Comparison of ENCODE assay signal across 36 cellular contexts in genomic region chr6:131696956-131697355, GRCh38. TPM values are rescaled to one million over a fixed set of nuclear protein-coding genes. Genes with fewer than 3 reads are reported as not detected.
"Had no signal": no experiment of that assay in that cellular context is flagged by ENCODE, and none has a peak within 500 bp of the region (broad histone marks: within the 10 kb centered on the region; RNA-seq: fewer than 3 reads in every experiment).

No MANE protein-coding gene starts in this region.

- H3K4me3 ChIP-seq: MG63 had no signal

- H3K9me3 ChIP-seq: MG63 had no signal

- H3K27me3 ChIP-seq: MG63 had no signal

- DNase-seq: Karpas-422, Kasumi-1, MG63, MM.1S, MV-4-11, NCI-H1048, NCI-H1092, NCI-H1092 treated with DMSO at 0.1 percent for 48 hours, NCI-H1105, NCI-H1417, NCI-H1417 treated with DMSO at 0.1 percent for 48 hours, NCI-H1436, NCI-H1436 treated with DMSO at 0.1 percent for 48 hours, NCI-H146, NCI-H1694, NCI-H1694 treated with DMSO at 0.1 percent for 48 hours, NCI-H187, NCI-H187 treated with DMSO at 0.1 percent for 48 hours, NCI-H1930, NCI-H2029, NCI-H2029 treated with DMSO at 0.1 percent for 48 hours, NCI-H2081, NCI-H2081 treated with DMSO at 0.1 percent for 48 hours, NCI-H2107, NCI-H2171, NCI-H2227 treated with DMSO at 0.1 percent for 48 hours, NCI-H226, NCI-H345, NCI-H446, NCI-H446 treated with DMSO at 0.1 percent for 48 hours, NCI-H510A, NCI-H510A treated with DMSO at 0.1 percent for 48 hours had no signal

- H3K36me3 ChIP-seq: MG63 had no signal

RNA-seq across cellular contexts. Expression of gene OR2A4, which starts 4.2 kb away (rescaled TPM):
- total RNA-seq: MCF 10A had no signal

RNA-seq across cellular contexts. Expression of gene CTAGE9, which starts 13.9 kb away (rescaled TPM):
- total RNA-seq: LHCN-M2, M059J, MCF 10A, NCI-H460 had no signal

RNA-seq across cellular contexts. Expression of gene ENPP3, which starts 59.9 kb away (rescaled TPM):
- total RNA-seq: LHCN-M2, MCF 10A had no signal
